10 cellular contexts compared by ENCODE assay signal in the genomic region with DNA sequence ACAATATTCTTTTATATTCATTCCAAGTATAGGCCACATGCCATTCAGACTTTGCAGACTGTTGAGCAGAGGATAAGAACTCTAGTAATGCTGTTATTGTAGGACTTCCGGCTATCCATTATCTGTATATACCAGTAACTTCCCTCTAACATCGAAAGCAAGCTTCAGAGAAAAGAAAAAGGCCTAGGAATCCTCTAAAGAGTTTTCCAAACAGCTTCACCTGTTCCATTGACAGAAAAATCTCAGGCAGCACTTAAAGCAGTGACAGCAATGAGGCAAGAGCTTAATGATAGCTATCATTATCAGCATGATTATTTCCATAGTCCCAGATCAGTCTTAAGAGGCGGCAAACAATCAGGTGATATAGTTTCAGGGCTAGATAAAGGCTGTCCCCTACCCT. TPM values are rescaled to one million over a fixed set of nuclear protein-coding genes. Genes with fewer than 3 reads are reported as not detected.
DNase-seq lines count a peak whose midpoint lies in the region; ATAC-seq, FAIRE-seq and TF ChIP-seq lines count a peak whose summit lies in the region.
"Had no signal": no experiment of that assay in that cellular context is flagged by ENCODE, and none has a peak within 500 bp of the region (broad histone marks: within the 10 kb centered on the region; RNA-seq: fewer than 3 reads in every experiment).

No MANE protein-coding gene starts in this region.

- H3K4me3 ChIP-seq in A549 = no peak overlapping the region
- H3K4me3 ChIP-seq in GM12878 = peak overlapping the region; percentile 82
- no peak overlapping the region for H3K4me3 ChIP-seq in naive thymus-derived CD4-positive, alpha-beta T cell (ENCODE audit: low read length)
- no peak overlapping the region for H3K4me3 ChIP-seq in effector memory CD4-positive, alpha-beta T cell (ENCODE audit: insufficient read depth, low read depth, low read length, poor library complexity, severe bottlenecking)

- TF ChIP-seq RAD21 in A549 (conservative IDR thresholded peaks at IDR 0.05 in 1 of 2, IDR thresholded peaks at IDR 0.05 in 1 of 2) (no peak), GM12878 (IDR thresholded peaks at IDR 0.05; ENCODE audit: insufficient read depth, low read depth, low read length) (no peak)

- peaks cover 0 to 5% (median 0%) of the 10 kb centered on the region in 11 donors for H3K9me3 Mint-ChIP-seq in naive thymus-derived CD4-positive, alpha-beta T cell
- no peaks in the 10 kb centered on the region; a peak in 1 of 5 replicates for H3K9me3 Mint-ChIP-seq in H9

- H3K9ac ChIP-seq in GM12878 (ENCODE audit: control insufficient read depth, insufficient read depth, low read length) (peak overlapping the region; percentile 60; the same call in 1 of the 2 replicates), H9 (ENCODE audit: extremely low read depth, insufficient read length, low read length) (no peak overlapping the region)

- H3K4me2 ChIP-seq in A549 (peak overlapping the region; percentile 91), GM12878 (ENCODE audit: control insufficient read depth, insufficient read depth) (peak overlapping the region; percentile 92), H9 (ENCODE audit: insufficient read depth, insufficient read length, low read length) (no peak overlapping the region)

- H2BK15ac ChIP-seq in H9 (ENCODE audit: low read depth, low read length) = no peak overlapping the region

- peaks cover 20% of the 10 kb centered on the region; the same call in 2 of the 3 replicates for H3K4me1 ChIP-seq in A549
- no peaks in the 10 kb centered on the region; the same call in none of the 2 replicates for H3K4me1 ChIP-seq in GM12878 (ENCODE audit: control insufficient read depth, insufficient read depth, low read length)
- no peaks in the 10 kb centered on the region for H3K4me1 ChIP-seq in naive thymus-derived CD4-positive, alpha-beta T cell (ENCODE audit: control insufficient read depth in 2 of 2, insufficient read depth in 2 of 2, low read length in 2 of 2)
- H3K4me1 ChIP-seq in H9 (ENCODE audit: insufficient read depth, low read length) = peaks cover 2% of the 10 kb centered on the region; the same call in 1 of the 2 replicates
- H3K4me1 ChIP-seq in effector memory CD4-positive, alpha-beta T cell (ENCODE audit: control insufficient read depth, insufficient read depth, low read length, poor library complexity, severe bottlenecking) = peaks cover 2% of the 10 kb centered on the region

- H4K8ac ChIP-seq in H9 (replicated peaks; ENCODE audit: insufficient read length, low read depth, low read length) = no peak overlapping the region

- CTCF ChIA-PET in A549 (lab: Yijun Ruan, JAX) (interaction anchor here (0.9 kb wide), 1 partner anchor 246 kb away, joined by 3 read pairs; no protein-coding TSS in a partner anchor), GM12878 (lab: Yijun Ruan, JAX) (interaction anchor here (0.9 to 5.3 kb wide), 9 partner anchors 20 to 576 kb away, joined by 3 to 34 read pairs (median 6); no protein-coding TSS in a partner anchor)
- CTCF ChIA-PET in naive thymus-derived CD4-positive, alpha-beta T cell (lab: Charles Lee) = interaction anchor here (0.9 kb wide), 1 partner anchor 8 kb away, joined by 3 read pairs; no protein-coding TSS in a partner anchor

- H3K36me3 ChIP-seq in GM12878 (ENCODE audit: control insufficient read depth in 2 of 2, insufficient read depth in 2 of 2, low read length in 1 of 2) = no peaks in the 10 kb centered on the region
- H3K36me3 ChIP-seq in naive thymus-derived CD4-positive, alpha-beta T cell (ENCODE audit: control insufficient read depth in 2 of 3, insufficient read depth in 3 of 3, low read length in 3 of 3) = peaks cover 0 to 5% (median 0%) of the 10 kb centered on the region in 3 experiments
- no peaks in the 10 kb centered on the region for H3K36me3 ChIP-seq in effector memory CD4-positive, alpha-beta T cell (ENCODE audit: control insufficient read depth, insufficient read depth, low read length)

- H3K23me2 ChIP-seq in H9 (ENCODE audit: insufficient read length, low read depth, low read length, poor library complexity, severe bottlenecking) = peaks cover 14% of the 10 kb centered on the region

- H3K4ac ChIP-seq in H9 (ENCODE audit: low read depth, low read length) = no peak overlapping the region

- DNase-seq in A549 (ENCODE audit: low read depth in 1 of 2, low spot score in 1 of 2) (no peak), GM12892 (ENCODE audit: insufficient read length) (no peak), GM12878 (ENCODE audit: low read depth, low spot score) (no peak), H9 (no peak), globus pallidus (ENCODE audit: low spot score) (no peak), mucosa of gallbladder (ENCODE audit: low spot score) (no peak)
- no peak for DNase-seq in naive thymus-derived CD4-positive, alpha-beta T cell
- no peak for DNase-seq in effector memory CD4-positive, alpha-beta T cell

- H2BK5ac ChIP-seq in H9 (ENCODE audit: insufficient read length, low read length) = no peak overlapping the region

- peak overlapping the region in 6 of 9 donors; percentile 7 to 86 (median 64) for H3K27ac Mint-ChIP-seq in naive thymus-derived CD4-positive, alpha-beta T cell
- no peak overlapping the region; a peak in 1 of 7 replicates for H3K27ac Mint-ChIP-seq in H9

- no peak overlapping the region for H4K91ac ChIP-seq in H9 (ENCODE audit: insufficient read length, low read depth, low read length)

- in situ Hi-C loops in GM12878 (cut with MboI) = loop anchor here (10.0 to 25.0 kb wide), 2 partner anchors 216 to 769 kb away; no protein-coding TSS in a partner anchor

- no peak overlapping the region for H2BK120ac ChIP-seq in H9 (ENCODE audit: low read depth, low read length, poor library complexity, severe bottlenecking)

- H4K5ac ChIP-seq in H9 (ENCODE audit: insufficient read length, low read depth, low read length) = no peak overlapping the region

- SMC1A ChIA-PET in GM12878 (lab: Charles Lee; ENCODE audit: uncharacterized antibody, unreplicated experiment) = interaction anchor here (0.7 to 6.7 kb wide), 14 partner anchors 10 to 587 kb away, joined by 3 to 66 read pairs (median 4); partner anchors contain the start of gene ALG10B

- no peak overlapping the region for H3T11ph ChIP-seq in H9 (ENCODE audit: low read length)

- no peak overlapping the region for H3K56ac ChIP-seq in H9 (ENCODE audit: insufficient read length, low read depth, low read length)

- ATAC-seq in A549 (no peak), GM12878 (no peak)
- no peak for ATAC-seq in naive thymus-derived CD4-positive, alpha-beta T cell

- H4K20me1 ChIP-seq in GM12878 (ENCODE audit: control insufficient read depth, insufficient read depth) (no peaks in the 10 kb centered on the region), H9 (ENCODE audit: control insufficient read depth, insufficient read depth, insufficient read length) (no peaks in the 10 kb centered on the region)

- peak overlapping the region; percentile 24; the same call in 1 of the 2 replicates for H2AFZ ChIP-seq in GM12878 (ENCODE audit: control insufficient read depth, low read depth, low read length)
- H2AFZ ChIP-seq in H9 (ENCODE audit: low read length) = no peak overlapping the region

- peak overlapping the region in 8 of 10 donors; percentile 31 to 95 (median 69) for H3K4me3 Mint-ChIP-seq in naive thymus-derived CD4-positive, alpha-beta T cell
- H3K4me3 Mint-ChIP-seq in H9 = peak overlapping the region in 1 of 2 experiments; percentile 95; a peak in 1 of 5 replicates

- POLR2A ChIA-PET in A549 (lab: Yijun Ruan, JAX) = interaction anchor here (3.1 kb wide), 1 partner anchor 8 kb away, joined by 21 read pairs; no protein-coding TSS in a partner anchor
- POLR2A ChIA-PET in GM12878 (lab: Charles Lee) = interaction anchor here (0.9 to 5.0 kb wide), 4 partner anchors 8 to 133 kb away, joined by 3 to 36 read pairs (median 15); no protein-coding TSS in a partner anchor
- POLR2A ChIA-PET in naive thymus-derived CD4-positive, alpha-beta T cell (lab: Charles Lee) = no interaction called here

- 90% methylated on average over 3 of the region's 3 CpGs for WGBS in A549 (ENCODE audit: missing lambda C conversion rate)
- 52% methylated on average over 3 of the region's 3 CpGs for WGBS in GM12878 (ENCODE audit: insufficient coverage, insufficient replicate concordance, low lambda C conversion rate, missing lambda C conversion rate)
- no CpG with 5 or more reads among the region's 3 CpGs for WGBS in H9 (ENCODE audit: extremely low coverage, insufficient read length, low lambda C conversion rate)

- H2BK12ac ChIP-seq in H9 (ENCODE audit: insufficient read length, low read depth, low read length) = no peak overlapping the region

- TF ChIP-seq EP300 in A549 (IDR thresholded peaks at IDR 0.05) = no peak
- no peak for TF ChIP-seq EP300 in GM12878 (IDR thresholded peaks at IDR 0.05; ENCODE audit: borderline replicate concordance in 1 of 2, control insufficient read depth in 1 of 2, low read depth in 2 of 2, low read length in 2 of 2)

- peaks cover 0 to 14% (median 11%) of the 10 kb centered on the region in 5 donors for H3K27me3 Mint-ChIP-seq in naive thymus-derived CD4-positive, alpha-beta T cell
- peaks cover 16% of the 10 kb centered on the region for H3K27me3 Mint-ChIP-seq in H9 (ENCODE audit: low read depth)

- H2BK20ac ChIP-seq in H9 (ENCODE audit: low read depth, low read length, poor library complexity, severe bottlenecking) = no peak overlapping the region

- no TSS peak for BruUV-seq in GM12878 (replicated peaks; lab: Mats Ljungman, UMichigan)

- H3K79me2 ChIP-seq in GM12878 (ENCODE audit: control insufficient read depth, insufficient read depth, low read length) (peaks cover 66% of the 10 kb centered on the region), H9 (ENCODE audit: insufficient read depth, low read length) (no peaks in the 10 kb centered on the region)

- no peak overlapping the region for H3K18ac ChIP-seq in H9 (ENCODE audit: insufficient read length, low read depth, low read length)

- no peaks in the 10 kb centered on the region for H3K79me1 ChIP-seq in H9 (ENCODE audit: insufficient read depth, low read depth, low read length, poor library complexity, severe bottlenecking)

- H3K4me1 Mint-ChIP-seq in naive thymus-derived CD4-positive, alpha-beta T cell = peaks cover 17 to 37% (median 25%) of the 10 kb centered on the region in 7 donors
- peaks cover 28% of the 10 kb centered on the region in 2 experiments for H3K4me1 Mint-ChIP-seq in H9

- no peaks in the 10 kb centered on the region for H3K9me3 ChIP-seq in A549
- H3K9me3 ChIP-seq in GM12878 (replicated peaks; ENCODE audit: control insufficient read depth, insufficient read depth, low read length) = no peaks in the 10 kb centered on the region
- no peaks in the 10 kb centered on the region for H3K9me3 ChIP-seq in naive thymus-derived CD4-positive, alpha-beta T cell (ENCODE audit: control insufficient read depth in 2 of 3, low read length in 3 of 3)
- H3K9me3 ChIP-seq in H9 (ENCODE audit: control insufficient read depth, low read depth, low read length) = no peaks in the 10 kb centered on the region
- no peaks in the 10 kb centered on the region for H3K9me3 ChIP-seq in effector memory CD4-positive, alpha-beta T cell (ENCODE audit: control insufficient read depth, low read length)

- H3K23ac ChIP-seq in H9 (ENCODE audit: insufficient read length, low read depth, low read length) = no peak overlapping the region

- no peak for FAIRE-seq in A549 (lab: Jason Lieb, UNC)
- FAIRE-seq in GM12892 (lab: Jason Lieb, UNC) = peak; percentile 38
- FAIRE-seq in GM12878 (lab: Jason Lieb, UNC) = no peak
- FAIRE-seq: endometrium had no signal

- no peak overlapping the region for H2AK5ac ChIP-seq in H9 (ENCODE audit: insufficient read length, low read length)

- no peak for TF ChIP-seq POLR2A in A549 (IDR thresholded peaks at IDR 0.05; ENCODE audit: low read length)
- no peak for TF ChIP-seq POLR2A in GM12892 (IDR thresholded peaks at IDR 0.05; ENCODE audit: low read depth, low read length)
- TF ChIP-seq POLR2A in GM12878 (IDR thresholded peaks at IDR 0.05; ENCODE audit: low read depth, low read length) = no peak

- H3K36me3 Mint-ChIP-seq in naive thymus-derived CD4-positive, alpha-beta T cell = peaks cover 0 to 1% (median 0%) of the 10 kb centered on the region in 5 donors
- no peaks in the 10 kb centered on the region for H3K36me3 Mint-ChIP-seq in H9 (ENCODE audit: insufficient read depth in 1 of 3, low read depth in 3 of 3)

- H3K27me3 ChIP-seq in GM12878 (replicated peaks in 1 of 2; ENCODE audit: control insufficient read depth in 2 of 2, insufficient read depth in 2 of 2, low read length in 1 of 2) (no peaks in the 10 kb centered on the region), H9 (ENCODE audit: insufficient read depth, low read length) (no peaks in the 10 kb centered on the region)
- no peaks in the 10 kb centered on the region for H3K27me3 ChIP-seq in naive thymus-derived CD4-positive, alpha-beta T cell (ENCODE audit: control insufficient read depth in 2 of 2, insufficient read depth in 2 of 2, low read length in 2 of 2)
- H3K27me3 ChIP-seq in effector memory CD4-positive, alpha-beta T cell (replicated peaks; ENCODE audit: control insufficient read depth, insufficient read depth, low read length, poor library complexity, severe bottlenecking) = no peaks in the 10 kb centered on the region

- RAD21 ChIA-PET in GM12878 (lab: Charles Lee; ENCODE audit: unreplicated experiment) = interaction anchor here (0.8 to 13.3 kb wide), 10 partner anchors 9 to 238 kb away, joined by 3 to 170 read pairs (median 10); no protein-coding TSS in a partner anchor

- intact Hi-C loops in GM12878 (cut with micrococcal nuclease; ENCODE audit: unreplicated experiment) = loop anchor here (10.0 kb wide), 2 partner anchors 319 to 711 kb away; partner anchors contain the start of gene ABCD2
- intact Hi-C loops in naive thymus-derived CD4-positive, alpha-beta T cell (cut with micrococcal nuclease) = loop anchor here (10.0 kb wide), 2 partner anchors 711 to 769 kb away; partner anchors contain the start of gene ABCD2 (in 2 of the 2)

- no peak for TF ChIP-seq CTCF in A549 (IDR thresholded peaks at IDR 0.05)
- no peak for TF ChIP-seq CTCF in GM12878 (IDR thresholded peaks at IDR 0.05 in 2 of 3, conservative IDR thresholded peaks at IDR 0.05 in 1 of 3; ENCODE audit: control insufficient read depth in 2 of 3, extremely low read depth in 1 of 3, insufficient read depth in 1 of 3, low read depth in 3 of 3, low read length in 3 of 3)
- TF ChIP-seq CTCF in H9 (conservative IDR thresholded peaks at IDR 0.05) = no peak

- no peak overlapping the region for H3K14ac ChIP-seq in H9 (ENCODE audit: insufficient read depth, low read length)

- no peak overlapping the region; a peak in 1 of 6 replicates for H3K27ac ChIP-seq in A549
- H3K27ac ChIP-seq in GM12878 (ENCODE audit: control insufficient read depth, insufficient read depth) = peak overlapping the region; percentile 54
- no peak overlapping the region for H3K27ac ChIP-seq in naive thymus-derived CD4-positive, alpha-beta T cell (ENCODE audit: low read depth, low read length)
- H3K27ac ChIP-seq in H9 (ENCODE audit: insufficient read length, low read depth, low read length) = no peak overlapping the region
- H3K27ac ChIP-seq in effector memory CD4-positive, alpha-beta T cell (ENCODE audit: insufficient read depth, low read length, poor library complexity, severe bottlenecking) = no peak overlapping the region

RNA-seq across cellular contexts. Expression of gene CPNE8, which starts 1.8 kb away (rescaled TPM):
- polyA plus RNA-seq in A549 (2011; rRNA removed) = 25.6 and 30.1 TPM in 2 replicates
- 2.9 and 3.1 TPM in 2 replicates for polyA plus RNA-seq in A549 (2012; cell fraction: cytosol; rRNA removed)
- polyA plus RNA-seq in A549 (2012; cell fraction: nucleus; rRNA removed) = 2.8 and 5.5 TPM in 2 replicates
- 7.5 to 8.0 TPM (median 7.6 TPM) in 3 replicates for polyA plus RNA-seq in A549 (2017; fragmentation: RNase III; extraction: RNeasy Plus Mini Kit Qiagen cat#74134 plus additional on column Dnase treatment)
- polyA minus RNA-seq in A549 (2011; rRNA and poly(A)+ RNA removed) = 19.0 and 19.1 TPM in 2 replicates
- polyA plus RNA-seq in GM12892 (2012; ENCODE audit: missing spikeins) = 5.9 TPM
- 85.5 and 97.5 TPM in 2 replicates for total RNA-seq in GM12878 (2013; cell fraction: nucleolus; rRNA removed)
- total RNA-seq in GM12878 (2014; rRNA removed) = 15.5 and 20.2 TPM in 2 replicates
- 21.5 and 22.1 TPM in 2 replicates for total RNA-seq in GM12878 (2014; rRNA removed; fragmentation: Illumina TruSeq; extraction: Trizol)
- 17.0 and 18.8 TPM in 2 replicates for total RNA-seq in GM12878 (2021)
- 4.8 TPM for polyA plus RNA-seq in GM12878 (2011; ENCODE audit: low read depth)
- 38.4 and 54.0 TPM in 2 replicates for polyA plus RNA-seq in GM12878 (2011; rRNA removed)
- polyA plus RNA-seq in GM12878 (2011; cell fraction: cytosol; rRNA removed) = 11.8 and 12.8 TPM in 2 replicates
- polyA plus RNA-seq in GM12878 (2011; cell fraction: nucleus; rRNA removed) = 46.7 and 48.9 TPM in 2 replicates
- 8.3 and 9.2 TPM in 2 replicates for polyA plus RNA-seq in GM12878 (2012)
- polyA plus RNA-seq in GM12878 (2014; fragmentation: Illumina TruSeq; extraction: Trizol) = 15.3 and 20.8 TPM in 2 replicates
- 10 to 100 TPM; 13.0 to 24.2 TPM for polyA plus RNA-seq in GM12878 (2014; fragmentation: Nextera tagmentation; extraction: Ambion mirVana)
- polyA plus RNA-seq in GM12878 (2014; rRNA removed) = 9.9 and 11.3 TPM in 2 replicates
- polyA plus RNA-seq in GM12878 (2016; fragmentation: Nextera tagmentation; extraction: Ambion mirVana) = 10 to 100 TPM; 19.1 to 21.1 TPM
- 29.6 and 35.5 TPM in 2 replicates for polyA minus RNA-seq in GM12878 (2011; rRNA and poly(A)+ RNA removed)
- polyA minus RNA-seq in GM12878 (2011; cell fraction: cytosol; rRNA and poly(A)+ RNA removed) = 10.4 and 13.0 TPM in 2 replicates
- polyA minus RNA-seq in GM12878 (2011; cell fraction: nucleus; rRNA and poly(A)+ RNA removed) = 55.9 and 96.4 TPM in 2 replicates
- 1 to 10 TPM; 2.1 to 8.8 (median 2.9) TPM for total RNA-seq in naive thymus-derived CD4-positive, alpha-beta T cell
- 1 to 10 TPM in 1 of 2 donors, under 1 TPM in 1; 0.77 to 1.5 TPM for polyA plus RNA-seq in naive thymus-derived CD4-positive, alpha-beta T cell
- total RNA-seq in H9 (2021) = 1.9 and 2.4 TPM in 2 replicates
- 14.8 TPM for total RNA-seq in mucosa of gallbladder
- total RNA-seq: myocyte had no signal

Comparison
In these comparisons a context has a peak if more than half of its experiments do, and no peak if none do; other contexts are left out.
1. H3K27ac Mint-ChIP-seq: peak in naive thymus-derived CD4-positive, alpha-beta T cell (6 of 9); none in H9 (0 of 3).
2. Of the 24 proteins assayed by ChIP-seq in both GM12878 and A549: peak only in GM12878: ELK1; only in A549: none; in both: none; in neither: 23.